ENCODE assay signal across 24 cellular contexts in the genomic region with DNA sequence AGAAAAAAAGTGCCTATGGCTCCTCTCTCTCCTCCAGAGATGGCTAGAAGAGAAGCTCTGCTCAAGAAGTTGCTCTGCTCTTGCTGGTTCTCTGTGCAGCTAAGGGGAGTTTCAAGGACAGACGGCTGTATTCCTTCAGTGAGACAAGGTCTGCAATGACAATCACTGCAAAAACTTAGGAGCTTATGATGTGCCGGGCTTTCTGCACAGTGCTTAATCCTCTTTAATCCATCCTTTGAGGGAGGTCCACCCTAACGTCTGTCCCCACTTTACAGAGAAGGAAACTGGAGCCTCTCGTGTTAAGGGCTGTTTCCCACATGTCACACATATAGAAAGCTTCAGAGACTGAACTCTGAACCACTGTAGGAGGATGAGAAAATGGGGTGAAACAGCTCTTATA.
"Had no signal": no experiment of that assay in that cellular context is flagged by ENCODE, and none has a peak within 500 bp of the region (broad histone marks: within the 10 kb centered on the region; RNA-seq: fewer than 3 reads in every experiment).

No MANE protein-coding gene starts in this region.

- H3K79me2 ChIP-seq: parathyroid adenoma had no signal

- H3K36me3 ChIP-seq: heart right ventricle, lower lobe of right lung, neutrophil, right lobe of liver, stomach, thyroid gland, vagina had no signal

- H3K27me3 Mint-ChIP-seq: progenitor cell of endocrine pancreas had no signal

- H3K9ac ChIP-seq: parathyroid adenoma had no signal

- H3K4me3 ChIP-seq: heart right ventricle, lower lobe of right lung, right lobe of liver, stomach, thyroid gland, vagina had no signal

- DNase-seq: cortex of kidney; effector CD4-positive, alpha-beta T cell; foreskin keratinocyte; glutamatergic neuron; heart right ventricle; hippocampal formation; kidney glomerular epithelial cell; left colon; left ventricle myocardium superior; lower lobe of right lung; natural killer cell; right lobe of liver; small intestine; stimulated activated CD4-positive, alpha-beta T cell treated with anti-CD3 and anti-CD28 coated beads, Interleukin-12 subunit alpha, Interleukin-12 subunit beta, amount 100 ng/mL, for 4 hours; stimulated activated CD4-positive, alpha-beta T cell treated with anti-CD3 and anti-CD28 coated beads, Interleukin-1b, Interleukin-23, amount 100 ng/mL, for 48 hours; stimulated activated CD4-positive, alpha-beta T cell treated with anti-CD3 and anti-CD28 coated beads, Interleukin-4, amount 100 ng/mL, for 1 hour; stimulated activated naive CD4-positive, alpha-beta T cell treated with Interleukin-2 at 50 U/mL for 16 hours; stomach; thyroid gland had no signal

- H3K4me3 Mint-ChIP-seq: natural killer cell; stimulated activated effector memory CD8-positive, alpha-beta T cell treated with anti-CD3 and anti-CD28 coated beads, Interleukin-12 subunit alpha, Interleukin-12 subunit beta, amount 100 ng/mL, for 72 hours had no signal

- H2AFZ ChIP-seq: parathyroid adenoma had no signal

- H3K36me3 Mint-ChIP-seq: natural killer cell; stimulated activated effector memory CD8-positive, alpha-beta T cell treated with anti-CD3 and anti-CD28 coated beads, Interleukin-12 subunit alpha, Interleukin-12 subunit beta, amount 100 ng/mL, for 72 hours had no signal

- H3K27ac Mint-ChIP-seq: natural killer cell; progenitor cell of endocrine pancreas; stimulated activated effector memory CD8-positive, alpha-beta T cell treated with anti-CD3 and anti-CD28 coated beads, Interleukin-12 subunit alpha, Interleukin-12 subunit beta, amount 100 ng/mL, for 72 hours had no signal

- H3K9me3 ChIP-seq: heart right ventricle, lower lobe of right lung, neutrophil, right lobe of liver, stomach, thyroid gland, vagina had no signal

- H3K4me1 ChIP-seq: foreskin keratinocyte, heart right ventricle, lower lobe of right lung, parathyroid adenoma, right lobe of liver, stomach, thyroid gland, vagina had no signal

- H3K27ac ChIP-seq: foreskin keratinocyte, heart right ventricle, lower lobe of right lung, neutrophil, parathyroid adenoma, right lobe of liver, stomach, thyroid gland, vagina had no signal

- H3K9me3 Mint-ChIP-seq: natural killer cell had no signal

- H3K4me1 Mint-ChIP-seq: natural killer cell; stimulated activated effector memory CD8-positive, alpha-beta T cell treated with anti-CD3 and anti-CD28 coated beads, Interleukin-12 subunit alpha, Interleukin-12 subunit beta, amount 100 ng/mL, for 72 hours had no signal

- H3K27me3 ChIP-seq: foreskin keratinocyte, neutrophil, thyroid gland, vagina had no signal

- ATAC-seq: foreskin keratinocyte; heart right ventricle; left colon; left ventricle myocardium superior; lower lobe of right lung; natural killer cell; right lobe of liver; stimulated activated effector memory CD8-positive, alpha-beta T cell treated with anti-CD3 and anti-CD28 coated beads, Interleukin-12 subunit alpha, Interleukin-12 subunit beta, amount 100 ng/mL, for 72 hours had no signal
